ENCODE assay signal across 18 cellular contexts in the genomic region with DNA sequence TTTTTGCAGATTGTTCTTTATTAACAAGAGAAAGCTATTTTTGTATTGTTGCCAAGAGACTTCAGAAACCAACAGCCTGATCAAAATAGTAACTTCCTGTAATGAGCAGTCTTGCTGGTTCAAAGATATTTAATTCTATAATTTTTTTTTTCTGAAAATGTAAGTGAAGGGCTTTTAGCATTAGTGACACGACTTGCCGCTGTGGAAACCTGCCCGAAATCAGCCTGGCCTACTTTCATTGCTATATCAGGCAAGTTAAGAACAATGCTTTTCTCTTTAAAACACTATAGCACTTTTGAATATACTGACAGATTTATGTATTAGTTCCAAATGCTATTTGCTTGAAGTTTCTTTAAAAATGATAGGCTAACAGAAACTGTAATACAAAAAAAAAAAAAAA.
DNase-seq lines count a peak whose midpoint lies in the region; ATAC-seq and TF ChIP-seq lines count a peak whose summit lies in the region.
"Had no signal": no experiment of that assay in that cellular context is flagged by ENCODE, and none has a peak within 500 bp of the region (broad histone marks: within the 10 kb centered on the region; RNA-seq: fewer than 3 reads in every experiment).

No MANE protein-coding gene starts in this region.

- WGBS in SK-N-SH (ENCODE audit: low lambda C conversion rate) = 84% methylated on average over 3 of the region's 3 CpGs

- CTCF ChIA-PET in SK-N-SH (lab: Yijun Ruan, JAX) = interaction anchor here (1.7 kb wide), 1 partner anchor 12 kb away, joined by 4 read pairs; no protein-coding TSS in a partner anchor

- POLR2A ChIA-PET in SK-N-SH (lab: Yijun Ruan, JAX) = no interaction called here

- no peak for TF ChIP-seq EP300 in SK-N-SH (IDR thresholded peaks at IDR 0.05; ENCODE audit: borderline replicate concordance in 1 of 2, low read depth in 1 of 2, low read length in 1 of 2)

- H3K4me1 ChIP-seq in SK-N-SH (ENCODE audit: control insufficient read depth in 1 of 2, insufficient read depth in 2 of 2, low read depth in 1 of 2, low read length in 1 of 2) = no peaks in the 10 kb centered on the region; a peak in 2 of 4 replicates

- no peak for TF ChIP-seq CTCF in SK-N-SH (IDR thresholded peaks at IDR 0.05)
- no peak for TF ChIP-seq CTCF in choroid plexus epithelial cell (conservative IDR thresholded peaks at IDR 0.05; ENCODE audit: low read depth, low read length)

- 0 out of 2 replicates have a peak, but pooled peaks cover 3% of the 10 kb centered on the region for H3K9me3 ChIP-seq in SK-N-SH

- H3K79me2 ChIP-seq in SK-N-SH (ENCODE audit: insufficient read depth) = no peaks in the 10 kb centered on the region

- H3K27me3 ChIP-seq in SK-N-SH (ENCODE audit: insufficient read depth) = no peaks in the 10 kb centered on the region
- H3K27me3 ChIP-seq: MG63 had no signal

- no peaks in the 10 kb centered on the region for H4K20me1 ChIP-seq in SK-N-SH (ENCODE audit: insufficient read depth)

- peak overlapping the region; percentile 71 for H2AFZ ChIP-seq in SK-N-SH (ENCODE audit: low read depth)

- no peak for TF ChIP-seq RAD21 in SK-N-SH (IDR thresholded peaks at IDR 0.05; ENCODE audit: low read length)

- H3K9ac ChIP-seq in SK-N-SH = no peak overlapping the region

- no peak overlapping the region for H3K4me2 ChIP-seq in SK-N-SH

- H3F3A ChIP-seq in SK-N-SH (replicated peaks; ENCODE audit: insufficient read depth) = peaks cover 9% of the 10 kb centered on the region

- DNase-seq in SK-N-SH (no peak), choroid plexus epithelial cell (ENCODE audit: low read depth) (peak; percentile 47), left colon (no peak), NCI-H526 treated with DMSO at 0.1 percent for 48 hours (lab: John Stamatoyannopoulos, UW) (no peak)
- DNase-seq: COR-L47, DMS153, KG1, MG63, NCI-H1105, NCI-H1694 treated with DMSO at 0.1 percent for 48 hours, NCI-H82, SHP77 had no signal

- ATAC-seq in SK-N-SH treated with all-trans-retinoic acid at 6 μM for 48 hours (no peak), left colon (peak; percentile 13), GM21619 (IDR thresholded peaks at IDR 0.05; ENCODE audit: unreplicated experiment) (no peak), HG03520 (IDR thresholded peaks at IDR 0.05; ENCODE audit: unreplicated experiment) (no peak), HG03469 (IDR thresholded peaks at IDR 0.05; ENCODE audit: unreplicated experiment) (no peak)
- ATAC-seq: Panc1 had no signal

- H3K4me3 ChIP-seq in SK-N-SH (ENCODE audit: low read depth in 2 of 2, low read length in 1 of 2) (no peak overlapping the region), choroid plexus epithelial cell (ENCODE audit: low read depth, low read length) (no peak overlapping the region)
- H3K4me3 ChIP-seq: MG63 had no signal

- intact Hi-C loops in left colon (cut with DNase I, micrococcal nuclease) = no loop called here

- peak overlapping the region in 1 of 2 experiments; percentile 18; a peak in 2 of 4 replicates for H3K27ac ChIP-seq in SK-N-SH (ENCODE audit: low read depth in 2 of 2, low read length in 1 of 2)
- H3K27ac ChIP-seq: 22Rv1 had no signal

- peaks cover 0 to 4% of the 10 kb centered on the region in 2 experiments for H3K36me3 ChIP-seq in SK-N-SH (replicated peaks in 1 of 2; ENCODE audit: control insufficient read depth in 1 of 2, insufficient read depth in 2 of 2, low read length in 1 of 2)
- H3K36me3 ChIP-seq: MG63 had no signal

- H3K9me2 ChIP-seq in SK-N-SH = no peaks in the 10 kb centered on the region

TF ChIP-seq in SK-N-SH, 30 proteins besides CTCF, POLR2A, EP300 and RAD21:
- TF ChIP-seq MXI1 (IDR thresholded peaks at IDR 0.05; ENCODE audit: low read depth, low read length) = no peak
- no peak for TF ChIP-seq CHD2 (IDR thresholded peaks at IDR 0.05; ENCODE audit: low read length, partially characterized antibody)
- no peak for TF ChIP-seq POLR2AphosphoS5 (IDR thresholded peaks at IDR 0.05; ENCODE audit: low read depth, low read length)
- TF ChIP-seq YY1 (IDR thresholded peaks at IDR 0.05; ENCODE audit: low read depth) = no peak
- TF ChIP-seq TAF1 (IDR thresholded peaks at IDR 0.05; ENCODE audit: borderline replicate concordance, low read depth, low read length) = no peak

TF ChIP-seq in SK-N-SH treated with all-trans-retinoic acid at 6 μM for 48 hours, 23 proteins besides CTCF, POLR2A, EP300 and RAD21:
- TF ChIP-seq ESRRG (CRISPR knock-in tag; IDR thresholded peaks at IDR 0.05) (no peak), CSDC2 (CRISPR knock-in tag; IDR thresholded peaks at IDR 0.05) (no peak), PPARA (CRISPR knock-in tag; IDR thresholded peaks at IDR 0.05; ENCODE audit: borderline replicate concordance) (no peak), ARNTL (CRISPR knock-in tag; IDR thresholded peaks at IDR 0.05; ENCODE audit: borderline replicate concordance, low read depth) (no peak), ZNF565 (CRISPR knock-in tag; conservative IDR thresholded peaks at IDR 0.05; ENCODE audit: low read depth) (no peak), TOX (CRISPR knock-in tag; IDR thresholded peaks at IDR 0.05; ENCODE audit: borderline replicate concordance) (no peak)
